Comparison of ENCODE assay signal across 16 cellular contexts in the genomic region with DNA sequence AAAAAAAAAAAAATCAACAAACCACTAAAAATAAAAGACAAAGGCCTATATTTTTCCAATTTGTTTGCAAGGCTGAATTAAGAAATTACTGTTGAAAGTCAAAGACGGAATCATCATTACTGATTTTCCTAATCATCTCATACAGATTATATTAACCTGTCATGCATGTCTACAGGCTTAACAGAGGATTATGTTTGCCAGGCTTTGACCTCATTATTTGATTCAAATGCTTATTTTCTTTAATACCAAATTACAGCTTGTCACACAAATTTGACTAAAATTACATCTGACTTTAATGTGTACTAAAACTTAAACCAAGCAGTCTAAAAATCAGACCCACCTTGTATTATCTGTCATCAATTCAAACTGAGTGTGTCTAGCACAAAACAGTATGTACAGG. TPM values are rescaled to one million over a fixed set of nuclear protein-coding genes. Genes with fewer than 3 reads are reported as not detected.
DNase-seq lines count a peak whose midpoint lies in the region; ATAC-seq, FAIRE-seq and TF ChIP-seq lines count a peak whose summit lies in the region.
"Had no signal": no experiment of that assay in that cellular context is flagged by ENCODE, and none has a peak within 500 bp of the region (broad histone marks: within the 10 kb centered on the region; RNA-seq: fewer than 3 reads in every experiment).

No MANE protein-coding gene starts in this region.

- H3K27me3 ChIP-seq in breast epithelium = no peaks in the 10 kb centered on the region
- H3K27me3 ChIP-seq in Karpas-422 (ENCODE audit: low read length) = no peaks in the 10 kb centered on the region
- H3K27me3 ChIP-seq in body of pancreas = no peaks in the 10 kb centered on the region
- H3K27me3 ChIP-seq: BLaER1 treated with 17β-estradiol and CSF1 and Interleukin-3, amounts not matched to agents 10 nM and 100 nM had no signal

- H3K4me1 ChIP-seq in breast epithelium (no peaks in the 10 kb centered on the region), Karpas-422 (ENCODE audit: low read length) (peaks cover 36% of the 10 kb centered on the region), body of pancreas (peaks cover 3% of the 10 kb centered on the region)

- DNase-seq in MCF 10A (ENCODE audit: unreplicated experiment) = no peak
- DNase-seq in breast epithelium (ENCODE audit: low spot score in 2 of 2) = no peak
- DNase-seq in Karpas-422 = peak; percentile 60
- no peak for DNase-seq in NK-92 treated with Interleukin-12 subunit alpha and Interleukin-12 subunit beta, amount 100 ng/mL, for 24 hours (lab: John Stamatoyannopoulos, UW)
- no peak for DNase-seq in stimulated activated naive B cell treated with anti-CD40 and anti-IgM and Interleukin-4, amounts not matched to agents 10 μg/mL and 1 μg/mL and 100 μg/mL, for 72 hours
- no peak for DNase-seq in body of pancreas
- DNase-seq: ACHN; CD4-positive, CD25-positive, alpha-beta regulatory T cell; DND-41; GDM1; GM23248; H7 had no signal

- TSS peak; percentile 2 for BruUV-seq in MCF 10A (replicated peaks; lab: Mats Ljungman, UMichigan)

- H3K9me2 ChIP-seq in Karpas-422 (replicated peaks; ENCODE audit: insufficient read depth, low read length) = no peaks in the 10 kb centered on the region

- H3K9me3 Mint-ChIP-seq in MCF 10A (ENCODE audit: unreplicated experiment) = no peaks in the 10 kb centered on the region
- no peaks in the 10 kb centered on the region for H3K9me3 Mint-ChIP-seq in stimulated activated naive B cell treated with anti-CD40 and anti-IgM and Interleukin-4, amounts not matched to agents 10 μg/mL and 1 μg/mL and 100 μg/mL, for 72 hours
- H3K9me3 Mint-ChIP-seq: CD4-positive, CD25-positive, alpha-beta regulatory T cell had no signal

- no peak overlapping the region for H3K4me3 Mint-ChIP-seq in MCF 10A (ENCODE audit: unreplicated experiment)
- no peak overlapping the region for H3K4me3 Mint-ChIP-seq in stimulated activated naive B cell treated with anti-CD40 and anti-IgM and Interleukin-4, amounts not matched to agents 10 μg/mL and 1 μg/mL and 100 μg/mL, for 72 hours
- H3K4me3 Mint-ChIP-seq: CD4-positive, CD25-positive, alpha-beta regulatory T cell had no signal

- no peak overlapping the region for H3K9ac ChIP-seq in Karpas-422 (ENCODE audit: low read length)
- H3K9ac ChIP-seq: BLaER1 treated with 17β-estradiol and CSF1 and Interleukin-3, amounts not matched to agents 10 nM and 100 nM; GM23248 had no signal

- H3K36me3 ChIP-seq in breast epithelium = peaks cover 10% of the 10 kb centered on the region
- peaks cover 85% of the 10 kb centered on the region for H3K36me3 ChIP-seq in Karpas-422 (ENCODE audit: insufficient read depth, low read length)
- H3K36me3 ChIP-seq in body of pancreas (replicated peaks in 1 of 2; ENCODE audit: insufficient read depth in 1 of 2, low read depth in 2 of 2) = peaks cover 21 to 58% of the 10 kb centered on the region in 2 donors

- peak; percentile 90 for FAIRE-seq in islet of Langerhans (lab: Jason Lieb, UNC)

- no peaks in the 10 kb centered on the region for H3K27me3 Mint-ChIP-seq in MCF 10A (ENCODE audit: insufficient read depth, unreplicated experiment)
- no peaks in the 10 kb centered on the region for H3K27me3 Mint-ChIP-seq in stimulated activated naive B cell treated with anti-CD40 and anti-IgM and Interleukin-4, amounts not matched to agents 10 μg/mL and 1 μg/mL and 100 μg/mL, for 72 hours
- H3K27me3 Mint-ChIP-seq: CD4-positive, CD25-positive, alpha-beta regulatory T cell had no signal

- no peak overlapping the region for H2AFZ ChIP-seq in Karpas-422 (ENCODE audit: low read length)
- H2AFZ ChIP-seq: GM23248 had no signal

- intact Hi-C loops in MCF 10A (cut with micrococcal nuclease) = no loop called here
- intact Hi-C loops in breast epithelium (cut with DNase I; ENCODE audit: low total_unique reads) = no loop called here
- intact Hi-C loops in body of pancreas (cut with DNase I) = no loop called here

- H3K36me3 Mint-ChIP-seq in MCF 10A (ENCODE audit: insufficient read depth, unreplicated experiment) = peaks cover 93% of the 10 kb centered on the region
- H3K36me3 Mint-ChIP-seq in stimulated activated naive B cell treated with anti-CD40 and anti-IgM and Interleukin-4, amounts not matched to agents 10 μg/mL and 1 μg/mL and 100 μg/mL, for 72 hours = peaks cover 29 to 49% of the 10 kb centered on the region in 2 donors

- no peak for TF ChIP-seq CTCF in MCF 10A (IDR thresholded peaks at IDR 0.05; ENCODE audit: unreplicated experiment)
- no peak for TF ChIP-seq CTCF in breast epithelium (IDR thresholded peaks at IDR 0.05)
- TF ChIP-seq CTCF in body of pancreas (IDR thresholded peaks at IDR 0.05) = no peak

- peak overlapping the region; percentile 75 for H3K27ac Mint-ChIP-seq in MCF 10A (ENCODE audit: low read depth, unreplicated experiment)
- H3K27ac Mint-ChIP-seq in stimulated activated naive B cell treated with anti-CD40 and anti-IgM and Interleukin-4, amounts not matched to agents 10 μg/mL and 1 μg/mL and 100 μg/mL, for 72 hours = no peak overlapping the region

- H3K4me2 ChIP-seq in Karpas-422 (ENCODE audit: low read depth, low read length, poor library complexity, severe bottlenecking) = peak overlapping the region; percentile 41
- H3K4me2 ChIP-seq: BLaER1 treated with 17β-estradiol and CSF1 and Interleukin-3, amounts not matched to agents 10 nM and 100 nM had no signal

- 88 to 97% methylated on average over 1 of the region's 1 CpG for WGBS in body of pancreas, 2 donors

- TF ChIP-seq POLR2A in breast epithelium (IDR thresholded peaks at IDR 0.05) (no peak), body of pancreas (IDR thresholded peaks at IDR 0.05) (no peak)

- peaks cover 75% of the 10 kb centered on the region for H3K79me2 ChIP-seq in Karpas-422 (ENCODE audit: low read length)

- H3K4me1 Mint-ChIP-seq in MCF 10A (ENCODE audit: insufficient read depth, unreplicated experiment) = peaks cover 15% of the 10 kb centered on the region
- peaks cover 2 to 11% of the 10 kb centered on the region in 2 donors for H3K4me1 Mint-ChIP-seq in stimulated activated naive B cell treated with anti-CD40 and anti-IgM and Interleukin-4, amounts not matched to agents 10 μg/mL and 1 μg/mL and 100 μg/mL, for 72 hours

- H3K9me3 ChIP-seq in breast epithelium (no peaks in the 10 kb centered on the region), Karpas-422 (ENCODE audit: low read length) (no peaks in the 10 kb centered on the region), body of pancreas (no peaks in the 10 kb centered on the region)

- POLR2A ChIA-PET in MCF 10A (lab: Yijun Ruan, JAX) = interaction anchor here (0.7 kb wide), 2 partner anchors 7 to 311 kb away, joined by 3 to 4 read pairs; no protein-coding TSS in a partner anchor

- ATAC-seq in HG02571 (IDR thresholded peaks at IDR 0.05; ENCODE audit: unreplicated experiment) (no peak), body of pancreas (no peak)
- no peak for ATAC-seq in stimulated activated naive B cell treated with anti-CD40 and anti-IgM and Interleukin-4, amounts not matched to agents 10 μg/mL and 1 μg/mL and 100 μg/mL, for 72 hours (replicated peaks)

- H4K20me1 ChIP-seq in Karpas-422 (ENCODE audit: insufficient read depth, low read depth, low read length) = peaks cover 37% of the 10 kb centered on the region

- H3K4me3 ChIP-seq in breast epithelium = no peak overlapping the region
- no peak overlapping the region for H3K4me3 ChIP-seq in Karpas-422 (ENCODE audit: low read length)
- no peak overlapping the region for H3K4me3 ChIP-seq in body of pancreas
- H3K4me3 ChIP-seq: BLaER1 treated with 17β-estradiol and CSF1 and Interleukin-3, amounts not matched to agents 10 nM and 100 nM; GM23248 had no signal

- CTCF ChIA-PET in MCF 10A (lab: Yijun Ruan, JAX) = no interaction called here

- no peak overlapping the region for H3K27ac ChIP-seq in breast epithelium
- peak overlapping the region; percentile 42; the same call in 1 of the 2 replicates for H3K27ac ChIP-seq in Karpas-422 (ENCODE audit: low read length)
- no peak overlapping the region for H3K27ac ChIP-seq in body of pancreas
- H3K27ac ChIP-seq: BLaER1 treated with 17β-estradiol and CSF1 and Interleukin-3, amounts not matched to agents 10 nM and 100 nM; GM23248; HL-60 had no signal

RNA-seq across cellular contexts. Expression of gene KIF5B, which starts 21.2 kb away (rescaled TPM):
- total RNA-seq in MCF 10A (2022) (150 and 187 TPM in 2 replicates), breast epithelium (100 to 1,000 TPM; 104 to 115 (median 108) TPM), body of pancreas (10 to 100 TPM; 53.7 to 59.9 TPM)
- 35.4 and 41.9 TPM in 2 replicates for total RNA-seq in Karpas-422 (2014; rRNA removed; shearing (Covaris generic); ENCODE audit: low replicate concordance)
